ENCODE assay signal across 15 cellular contexts in genomic region chr6:16486661-16487060, GRCh38.
DNase-seq lines count a peak whose midpoint lies in the region; ATAC-seq and TF ChIP-seq lines count a peak whose summit lies in the region.
"Had no signal": no experiment of that assay in that cellular context is flagged by ENCODE, and none has a peak within 500 bp of the region (broad histone marks: within the 10 kb centered on the region; RNA-seq: fewer than 3 reads in every experiment).

No MANE protein-coding gene starts in this region.

- H3K4me1 Mint-ChIP-seq in activated CD8-positive, alpha-beta T cell treated with anti-CD3 and anti-CD28 coated beads, Interleukin-2, amount 10 ng/mL, durations not matched to agents 7 days and 5 days (ENCODE audit: low read depth) = peaks cover 90% of the 10 kb centered on the region
- no peaks in the 10 kb centered on the region for H3K4me1 Mint-ChIP-seq in Calu3 (ENCODE audit: low read depth, unreplicated experiment)

- H3K4me3 ChIP-seq in HEK293 (ENCODE audit: low read depth, low read length) = no peak overlapping the region

- peaks cover 45% of the 10 kb centered on the region for H3K36me3 Mint-ChIP-seq in activated CD8-positive, alpha-beta T cell treated with anti-CD3 and anti-CD28 coated beads, Interleukin-2, amount 10 ng/mL, durations not matched to agents 7 days and 5 days (ENCODE audit: low read depth)
- no peaks in the 10 kb centered on the region for H3K36me3 Mint-ChIP-seq in Calu3 (ENCODE audit: insufficient read depth, unreplicated experiment)

- CTCF ChIA-PET in HEK293 (lab: Yijun Ruan, JAX) (no interaction called here), Calu3 (lab: Charles Lee) (no interaction called here)
- CTCF ChIA-PET in activated CD8-positive, alpha-beta T cell treated with anti-CD3 and anti-CD28 coated beads, Interleukin-2, amount 10 ng/mL, durations not matched to agents 7 days and 5 days (lab: Charles Lee) = interaction anchor here (1.7 to 8.1 kb wide), 2 partner anchors 26 to 277 kb away, joined by 5 to 93 read pairs; no protein-coding TSS in a partner anchor

- intact Hi-C loops in Calu3 (cut with micrococcal nuclease; ENCODE audit: unreplicated experiment) = no loop called here

- no TSS peak for BruUV-seq in Calu3 (replicated peaks; lab: Mats Ljungman, UMichigan)

- no peaks in the 10 kb centered on the region for H3K27me3 Mint-ChIP-seq in activated CD8-positive, alpha-beta T cell treated with anti-CD3 and anti-CD28 coated beads, Interleukin-2, amount 10 ng/mL, durations not matched to agents 7 days and 5 days (ENCODE audit: low read depth)
- no peaks in the 10 kb centered on the region for H3K27me3 Mint-ChIP-seq in Calu3 (ENCODE audit: unreplicated experiment)
- H3K27me3 Mint-ChIP-seq: stimulated activated memory B cell treated with anti-CD40 and anti-IgM and Interleukin-4, amounts not matched to agents 10 μg/mL and 1 μg/mL and 100 μg/mL, for 72 hours had no signal

- H3K9me3 ChIP-seq in HEK293 (ENCODE audit: control insufficient read depth, insufficient read depth, low read depth, low read length) = no peaks in the 10 kb centered on the region

- H3K27ac ChIP-seq in HEK293 (ENCODE audit: extremely low read depth, low read depth, low read length) = no peak overlapping the region
- peak overlapping the region; percentile 46 for H3K27ac ChIP-seq in caudate nucleus (ENCODE audit: low read depth, low read length)

- H3K4me3 Mint-ChIP-seq in activated CD8-positive, alpha-beta T cell treated with anti-CD3 and anti-CD28 coated beads, Interleukin-2, amount 10 ng/mL, durations not matched to agents 7 days and 5 days = peak overlapping the region; percentile 50
- no peak overlapping the region for H3K4me3 Mint-ChIP-seq in Calu3 (ENCODE audit: low read depth, unreplicated experiment)
- H3K4me3 Mint-ChIP-seq: HFFc6; stimulated activated memory B cell treated with anti-CD40 and anti-IgM and Interleukin-4, amounts not matched to agents 10 μg/mL and 1 μg/mL and 100 μg/mL, for 72 hours had no signal

- H3K9me3 Mint-ChIP-seq in activated CD8-positive, alpha-beta T cell treated with anti-CD3 and anti-CD28 coated beads, Interleukin-2, amount 10 ng/mL, durations not matched to agents 7 days and 5 days (ENCODE audit: insufficient read depth) = no peaks in the 10 kb centered on the region
- no peaks in the 10 kb centered on the region for H3K9me3 Mint-ChIP-seq in Calu3 (ENCODE audit: low read depth, unreplicated experiment)
- H3K9me3 Mint-ChIP-seq: HFFc6; stimulated activated memory B cell treated with anti-CD40 and anti-IgM and Interleukin-4, amounts not matched to agents 10 μg/mL and 1 μg/mL and 100 μg/mL, for 72 hours had no signal

- TF ChIP-seq CTCF in HEK293 (tag by site-specific recombination; IDR thresholded peaks at IDR 0.05) (no peak), Calu3 (IDR thresholded peaks at IDR 0.05; ENCODE audit: unreplicated experiment) (no peak)

- H3K4me1 ChIP-seq in HEK293 (ENCODE audit: control insufficient read depth, insufficient read depth, low read length) = no peaks in the 10 kb centered on the region; the same call in 1 of the 2 replicates

- H3K27ac Mint-ChIP-seq in activated CD8-positive, alpha-beta T cell treated with anti-CD3 and anti-CD28 coated beads, Interleukin-2, amount 10 ng/mL, durations not matched to agents 7 days and 5 days = peak overlapping the region; percentile 69
- no peak overlapping the region for H3K27ac Mint-ChIP-seq in Calu3 (ENCODE audit: unreplicated experiment)
- H3K27ac Mint-ChIP-seq: HFFc6 had no signal

- DNase-seq in activated CD8-positive, alpha-beta T cell treated with anti-CD3 and anti-CD28 coated beads, Interleukin-2, amount 10 ng/mL, durations not matched to agents 7 days and 5 days = peak; percentile 45
- DNase-seq in caudate nucleus (lab: John Stamatoyannopoulos, UW) = peak in 6 of 61 donors; percentile 12 to 60 (median 48)
- DNase-seq in stimulated activated CD4-positive, alpha-beta T cell treated with anti-CD3 and anti-CD28 coated beads, TNF-alpha, amount 100 ng/mL, for 4 hours (ENCODE audit: low read depth in 3 of 3) = peak in 2 of 3 experiments; percentile 33 to 47
- DNase-seq in NCI-H446 (lab: John Stamatoyannopoulos, UW) = no peak
- DNase-seq in NCI-H2171 (lab: John Stamatoyannopoulos, UW) = no peak
- DNase-seq in DMS79 treated with DMSO at 0.1 percent for 48 hours (lab: John Stamatoyannopoulos, UW) = no peak
- DNase-seq in Calu3 = no peak
- DNase-seq: AML-193, dermis blood vessel endothelial cell, HFFc6, IMR-90, NCI-H1436, NCI-H524 had no signal

- POLR2A ChIA-PET in HEK293 (lab: Yijun Ruan, JAX) = no interaction called here
- POLR2A ChIA-PET in activated CD8-positive, alpha-beta T cell treated with anti-CD3 and anti-CD28 coated beads, Interleukin-2, amount 10 ng/mL, durations not matched to agents 7 days and 5 days (lab: Charles Lee) = interaction anchor here (4.4 kb wide), 1 partner anchor 275 kb away, joined by 17 read pairs; the partner anchor contains the start of gene ATXN1

- no peak for ATAC-seq in activated CD8-positive, alpha-beta T cell treated with anti-CD3 and anti-CD28 coated beads, Interleukin-2, amount 10 ng/mL, durations not matched to agents 7 days and 5 days
- ATAC-seq: stimulated activated memory B cell treated with anti-CD40 and anti-IgM and Interleukin-4, amounts not matched to agents 10 μg/mL and 1 μg/mL and 100 μg/mL, for 72 hours had no signal

- H3K36me3 ChIP-seq in HEK293 (ENCODE audit: control insufficient read depth in 2 of 2, insufficient read depth in 1 of 2, low read length in 2 of 2) = peaks cover 0 to 5% of the 10 kb centered on the region in 2 experiments; a peak in 1 of 3 replicates

TF ChIP-seq in HEK293, 187 proteins besides CTCF, POLR2A, EP300 and RAD21:
- TF ChIP-seq ZNF777 (tag by site-specific recombination; IDR thresholded peaks at IDR 0.05; ENCODE audit: borderline replicate concordance) (no peak), ZFHX2 (tag by site-specific recombination; conservative IDR thresholded peaks at IDR 0.05) (peak; percentile 72)

Comparison
In these comparisons a context has a peak if more than half of its experiments do, and no peak if none do; other contexts are left out.
1. DNase-seq: peak in activated CD8-positive, alpha-beta T cell treated with anti-CD3 and anti-CD28 coated beads, Interleukin-2, amount 10 ng/mL, durations not matched to agents 7 days and 5 days (single experiment) and stimulated activated CD4-positive, alpha-beta T cell treated with anti-CD3 and anti-CD28 coated beads, TNF-alpha, amount 100 ng/mL, for 4 hours (2 of 3); none in NCI-H446 (0 of 2), NCI-H2171 (single experiment), DMS79 treated with DMSO at 0.1 percent for 48 hours (single experiment) and Calu3 (single experiment).